9 cellular contexts compared by ENCODE assay signal in the genomic region with DNA sequence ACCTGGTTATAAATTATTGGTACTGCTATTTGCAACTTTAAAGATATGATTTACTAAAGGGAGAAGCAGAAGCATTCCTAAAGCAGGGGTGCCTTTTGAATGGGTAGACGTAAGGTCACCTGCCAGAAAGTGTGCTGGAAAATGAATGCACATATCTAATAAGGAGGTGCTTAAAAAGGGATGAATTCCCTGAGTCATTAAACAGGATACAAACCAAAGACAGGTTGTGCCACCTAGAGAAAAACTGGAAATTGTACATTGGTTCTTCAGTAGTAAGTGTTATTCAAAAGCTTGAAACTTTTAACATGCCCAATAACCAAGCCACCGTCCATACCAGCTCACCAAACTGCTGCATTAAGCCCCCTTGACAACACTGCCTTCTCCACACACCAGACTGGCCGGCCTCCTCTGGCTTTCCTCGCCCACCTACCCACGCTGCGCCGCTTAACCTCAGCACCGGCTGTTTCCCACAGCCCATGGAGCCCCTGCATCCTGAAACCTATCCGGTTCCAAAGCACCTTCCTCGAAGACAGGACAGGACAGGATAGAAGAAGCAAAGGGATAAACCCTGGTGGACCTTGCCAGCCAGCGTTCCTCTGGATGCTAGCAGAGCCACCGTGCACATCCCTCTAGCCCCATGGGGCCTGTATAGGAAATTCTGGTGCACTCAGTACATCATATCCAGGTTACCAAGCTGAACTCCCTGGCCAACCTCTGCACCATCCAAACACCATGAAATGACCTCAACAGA.
DNase-seq lines count a peak whose midpoint lies in the region; ATAC-seq and TF ChIP-seq lines count a peak whose summit lies in the region.
"Had no signal": no experiment of that assay in that cellular context is flagged by ENCODE, and none has a peak within 500 bp of the region (broad histone marks: within the 10 kb centered on the region; RNA-seq: fewer than 3 reads in every experiment).

No MANE protein-coding gene starts in this region.

- H4K20me1 ChIP-seq in H9 (ENCODE audit: control insufficient read depth, insufficient read depth, insufficient read length), result no peaks in the 10 kb centered on the region
- no peaks in the 10 kb centered on the region for H4K20me1 ChIP-seq in PC-9 (ENCODE audit: insufficient read depth)

- WGBS in H9 (ENCODE audit: extremely low coverage, insufficient read length, low lambda C conversion rate), result no CpG with 5 or more reads among the region's 12 CpGs
- 24 to 38% methylated on average over 12 of the region's 12 CpGs for WGBS in esophagus, 2 donors
- 13% methylated on average over 12 of the region's 12 CpGs for WGBS in prostate gland

- H3K36me3 ChIP-seq in PC-9 (ENCODE audit: low read depth) (no peaks in the 10 kb centered on the region), esophagus (ENCODE audit: control insufficient read depth in 2 of 2, insufficient read depth in 2 of 2, low read length in 1 of 2) (no peaks in the 10 kb centered on the region), prostate gland (no peaks in the 10 kb centered on the region)

- no peaks in the 10 kb centered on the region for H3K9me3 ChIP-seq in H9 (ENCODE audit: control insufficient read depth, low read depth, low read length)
- no peaks in the 10 kb centered on the region for H3K9me3 ChIP-seq in PC-9 (ENCODE audit: insufficient read depth, low read depth)
- H3K9me3 ChIP-seq in esophagus (ENCODE audit: control insufficient read depth in 2 of 2, insufficient read depth in 1 of 2, low read depth in 1 of 2, low read length in 1 of 2), result no peaks in the 10 kb centered on the region
- H3K9me3 ChIP-seq in prostate gland, result no peaks in the 10 kb centered on the region

- H3K23ac ChIP-seq in H9 (ENCODE audit: insufficient read length, low read depth, low read length), result no peak overlapping the region

- H3K4me3 Mint-ChIP-seq in H9, result peak overlapping the region; percentile 90 to 93

- no peak overlapping the region for H2AK5ac ChIP-seq in H9 (ENCODE audit: insufficient read length, low read length)

- TF ChIP-seq CTCF in H9 (conservative IDR thresholded peaks at IDR 0.05), result no peak
- TF ChIP-seq CTCF in PC-9 (conservative IDR thresholded peaks at IDR 0.05), result peak; percentile 38; the same call in 1 of the 2 replicates
- peak in 1 of 4 experiments; percentile 17 for TF ChIP-seq CTCF in prostate gland (IDR thresholded peaks at IDR 0.05)

- peak overlapping the region; percentile 24; the same call in 1 of the 2 replicates for H3K14ac ChIP-seq in H9 (ENCODE audit: insufficient read depth, low read length)

- H3K4me1 Mint-ChIP-seq in H9, result peaks cover 23% of the 10 kb centered on the region in 2 experiments

- no peak overlapping the region for H4K5ac ChIP-seq in H9 (ENCODE audit: insufficient read length, low read depth, low read length)

- H3K27ac Mint-ChIP-seq in H9, result peak overlapping the region in 1 of 3 experiments; percentile 94; a peak in 2 of 7 replicates

- no peak for TF ChIP-seq POLR2A in prostate gland (IDR thresholded peaks at IDR 0.05)

- H3K27ac ChIP-seq in H9 (ENCODE audit: insufficient read length, low read depth, low read length) (no peak overlapping the region), PC-9 (peak overlapping the region; percentile 4; the same call in 1 of the 2 replicates), esophagus (ENCODE audit: low read depth in 2 of 2, low read length in 1 of 2) (peak overlapping the region; percentile 16 to 34), prostate gland (no peak overlapping the region)
- H3K27ac ChIP-seq: epithelial cell of prostate had no signal

- peak overlapping the region; percentile 76 for H3K4me3 ChIP-seq in PC-9
- peak overlapping the region; percentile 48 to 65 for H3K4me3 ChIP-seq in esophagus (ENCODE audit: low read depth in 1 of 2, low read length in 2 of 2)
- H3K4me3 ChIP-seq in prostate gland, result peak overlapping the region; percentile 56 to 64

- intact Hi-C loops in PC-9 (cut with micrococcal nuclease; ENCODE audit: unreplicated experiment) (loop anchor here (5.0 to 10.0 kb wide), 6 partner anchors 40 to 373 kb away; a partner anchor contains a TSS), prostate gland (cut with DNase I) (loop anchor here (5.0 to 10.0 kb wide), 3 partner anchors 173 to 383 kb away; a partner anchor contains a TSS)

- ATAC-seq in HG03095 (IDR thresholded peaks at IDR 0.05; ENCODE audit: unreplicated experiment) (no peak), HG03378 (IDR thresholded peaks at IDR 0.05; ENCODE audit: unreplicated experiment) (no peak), HG03442 (IDR thresholded peaks at IDR 0.05; ENCODE audit: unreplicated experiment) (no peak)

- H2BK120ac ChIP-seq in H9 (ENCODE audit: low read depth, low read length, poor library complexity, severe bottlenecking), result no peak overlapping the region

- no peak overlapping the region for H3K18ac ChIP-seq in H9 (ENCODE audit: insufficient read length, low read depth, low read length)

- no peak overlapping the region for H3K56ac ChIP-seq in H9 (ENCODE audit: insufficient read length, low read depth, low read length)

- peaks cover 31% of the 10 kb centered on the region for H3K27me3 Mint-ChIP-seq in H9 (ENCODE audit: low read depth)

- H3T11ph ChIP-seq in H9 (ENCODE audit: low read length), result no peak overlapping the region

- no peak overlapping the region for H2BK12ac ChIP-seq in H9 (ENCODE audit: insufficient read length, low read depth, low read length)

- BruUV-seq in PC-9 (replicated peaks; lab: Mats Ljungman, UMichigan), result TSS peak; percentile 56

- no peaks in the 10 kb centered on the region for H3K9me2 ChIP-seq in PC-9 (ENCODE audit: insufficient read depth)

- H3K36me3 Mint-ChIP-seq in H9 (ENCODE audit: insufficient read depth in 1 of 3, low read depth in 3 of 3), result no peaks in the 10 kb centered on the region

- H3K4me1 ChIP-seq in H9 (ENCODE audit: insufficient read depth, low read length) (no peaks in the 10 kb centered on the region; the same call in 1 of the 2 replicates), PC-9 (replicated peaks; ENCODE audit: insufficient read depth) (peaks cover 27% of the 10 kb centered on the region), esophagus (ENCODE audit: control insufficient read depth in 2 of 2, insufficient read depth in 2 of 2, low read length in 1 of 2) (peaks cover 0 to 7% of the 10 kb centered on the region in 2 donors), prostate gland (replicated peaks) (peaks cover 7% of the 10 kb centered on the region)

- POLR2A ChIA-PET in PC-9 (lab: Charles Lee; ENCODE audit: unreplicated experiment), result no interaction called here

- peaks cover 10% of the 10 kb centered on the region for H3K23me2 ChIP-seq in H9 (ENCODE audit: insufficient read length, low read depth, low read length, poor library complexity, severe bottlenecking)

- 0 out of 2 replicates have a peak, but pooled peaks cover 5% of the 10 kb centered on the region for H3F3A ChIP-seq in PC-9 (ENCODE audit: insufficient read depth, low read depth)

- H2BK15ac ChIP-seq in H9 (ENCODE audit: low read depth, low read length), result no peak overlapping the region

- H3K9ac ChIP-seq in H9 (ENCODE audit: extremely low read depth, insufficient read length, low read length), result no peak overlapping the region

- H4K8ac ChIP-seq in H9 (replicated peaks; ENCODE audit: insufficient read length, low read depth, low read length), result no peak overlapping the region

- H2AFZ ChIP-seq in H9 (ENCODE audit: low read length) (no peak overlapping the region), PC-9 (peak overlapping the region; percentile 91)

- no peaks in the 10 kb centered on the region for H3K79me1 ChIP-seq in H9 (ENCODE audit: insufficient read depth, low read depth, low read length, poor library complexity, severe bottlenecking)

- peak overlapping the region; percentile 92 for H3K4me2 ChIP-seq in H9 (ENCODE audit: insufficient read depth, insufficient read length, low read length)
- H3K4me2 ChIP-seq in PC-9, result peak overlapping the region; percentile 95

- H3K9me3 Mint-ChIP-seq in H9, result no peaks in the 10 kb centered on the region; a peak in 2 of 5 replicates

- H3K27me3 ChIP-seq in H9 (ENCODE audit: insufficient read depth, low read length) (no peaks in the 10 kb centered on the region; the same call in 1 of the 2 replicates), PC-9 (ENCODE audit: insufficient read depth, low read depth) (no peaks in the 10 kb centered on the region), esophagus (ENCODE audit: control insufficient read depth in 1 of 2, insufficient read depth in 2 of 2, low read length in 2 of 2) (no peaks in the 10 kb centered on the region), prostate gland (replicated peaks; ENCODE audit: insufficient read depth) (no peaks in the 10 kb centered on the region)

- no peaks in the 10 kb centered on the region; the same call in 1 of the 2 replicates for H3K79me2 ChIP-seq in H9 (ENCODE audit: insufficient read depth, low read length)
- H3K79me2 ChIP-seq in PC-9 (ENCODE audit: low read depth), result peaks cover 33% of the 10 kb centered on the region

- no peak overlapping the region for H4K91ac ChIP-seq in H9 (ENCODE audit: insufficient read length, low read depth, low read length)

- CTCF ChIA-PET in PC-9 (lab: Charles Lee), result interaction anchor here (0.7 to 0.9 kb wide), 2 partner anchors 20 to 155 kb away, joined by 3 to 4 read pairs; no protein-coding TSS in a partner anchor

- no peak overlapping the region for H3K4ac ChIP-seq in H9 (ENCODE audit: low read depth, low read length)

- H2BK20ac ChIP-seq in H9 (ENCODE audit: low read depth, low read length, poor library complexity, severe bottlenecking), result no peak overlapping the region

- peak; percentile 38 for DNase-seq in H9
- DNase-seq in PC-9, result peak; percentile 5 to 53
- DNase-seq in prostate gland (ENCODE audit: low spot score), result no peak
- no peak for DNase-seq in NCI-H1417 treated with DMSO at 0.1 percent for 48 hours (lab: John Stamatoyannopoulos, UW)

- no peak overlapping the region for H2BK5ac ChIP-seq in H9 (ENCODE audit: insufficient read length, low read length)

Comparison
In these comparisons a context has a peak if more than half of its experiments do, and no peak if none do; other contexts are left out.
1. DNase-seq: peak in H9 (single experiment) and PC-9 (2 of 2); none in prostate gland (single experiment) and NCI-H1417 treated with DMSO at 0.1 percent for 48 hours (single experiment).
2. H3K27ac ChIP-seq: peak in PC-9 (single experiment) and esophagus (2 of 2); none in H9 (single experiment) and prostate gland (0 of 2).
3. Peak in every context shown above with its lines, with median percentiles within 50 percentile points of each other: H3K4me3 ChIP-seq.